In genomic region chr17:42779942-42780815, GRCh38 we compare ENCODE assay signal across 1 cellular context.
A peak's percentile ranks its signal among the peaks of the same experiment; 100 is the strongest.
TF ChIP-seq lines count a peak whose summit lies in the region.

WNK4 (plus strand) TSS chr17:42780610; CDS start chr17:42780699, 89 bp downstream.

TF ChIP-seq in HepG2, 621 proteins besides CTCF, POLR2A, EP300 and RAD21 (continued from another document and continues in another):
- TF ChIP-seq ATF4 (CRISPR knock-in tag; IDR thresholded peaks at IDR 0.05): no peak; a peak in 1 of 4 replicates
- no peak for TF ChIP-seq ZFP36 (IDR thresholded peaks at IDR 0.05; ENCODE audit: borderline replicate concordance, low read depth, low read length, partially characterized antibody)
- TF ChIP-seq THAP8 (CRISPR knock-in tag; IDR thresholded peaks at IDR 0.05; ENCODE audit: borderline replicate concordance): no peak
- no peak for TF ChIP-seq ATF7 (IDR thresholded peaks at IDR 0.05)
- peak; percentile 67; the same call in 1 of the 2 replicates for TF ChIP-seq ATF7 (CRISPR knock-in tag; IDR thresholded peaks at IDR 0.05)
- TF ChIP-seq ZNF552 (CRISPR knock-in tag; IDR thresholded peaks at IDR 0.05; ENCODE audit: borderline replicate concordance): no peak; the same call in 1 of the 2 replicates
- TF ChIP-seq MTA3 (CRISPR knock-in tag; IDR thresholded peaks at IDR 0.05): no peak
- no peak; the same call in 1 of the 2 replicates for TF ChIP-seq ELF4 (CRISPR knock-in tag; IDR thresholded peaks at IDR 0.05; ENCODE audit: borderline replicate concordance)
- no peak for TF ChIP-seq ZNF33A (CRISPR knock-in tag; IDR thresholded peaks at IDR 0.05; ENCODE audit: borderline replicate concordance)
- peak; percentile 68; the same call in 1 of the 2 replicates for TF ChIP-seq ZNF547 (CRISPR knock-in tag; IDR thresholded peaks at IDR 0.05)
- TF ChIP-seq ZBTB33 (CRISPR knock-in tag; IDR thresholded peaks at IDR 0.05): no peak; the same call in 1 of the 2 replicates
- TF ChIP-seq HIVEP1 (CRISPR knock-in tag; IDR thresholded peaks at IDR 0.05): peak; percentile 53; the same call in 1 of the 2 replicates
- TF ChIP-seq ZNF709 (CRISPR knock-in tag; IDR thresholded peaks at IDR 0.05): peak; percentile 87
- no peak for TF ChIP-seq ZNF382 (CRISPR knock-in tag; IDR thresholded peaks at IDR 0.05; ENCODE audit: borderline replicate concordance)
- TF ChIP-seq MNT (IDR thresholded peaks at IDR 0.05): no peak
- TF ChIP-seq SATB2 (CRISPR knock-in tag; IDR thresholded peaks at IDR 0.05): peak; percentile 21; the same call in 1 of the 2 replicates
- TF ChIP-seq GATAD2A (CRISPR knock-in tag; IDR thresholded peaks at IDR 0.05): peak; percentile 96
- peak; percentile 18; the same call in 1 of the 2 replicates for TF ChIP-seq ZNF691 (CRISPR knock-in tag; IDR thresholded peaks at IDR 0.05; ENCODE audit: borderline replicate concordance, low read depth)
- no peak for TF ChIP-seq ZSCAN12 (CRISPR knock-in tag; IDR thresholded peaks at IDR 0.05)
- TF ChIP-seq CREB3 (CRISPR knock-in tag; IDR thresholded peaks at IDR 0.05): peak; percentile 79
- TF ChIP-seq ZNF737 (CRISPR knock-in tag; IDR thresholded peaks at IDR 0.05; ENCODE audit: borderline replicate concordance): 0 out of 2 replicates have a peak, but pooled peaks have one; percentile 73
- no peak for TF ChIP-seq RFX1 (IDR thresholded peaks at IDR 0.05)
- peak; percentile 12; the same call in 1 of the 2 replicates for TF ChIP-seq NRL (CRISPR knock-in tag; IDR thresholded peaks at IDR 0.05; ENCODE audit: borderline replicate concordance)
- no peak for TF ChIP-seq RBAK (CRISPR knock-in tag; IDR thresholded peaks at IDR 0.05)
- peak; percentile 89 for TF ChIP-seq HIC2 (CRISPR knock-in tag; IDR thresholded peaks at IDR 0.05; ENCODE audit: low read depth)
- no peak for TF ChIP-seq ZNF18 (CRISPR knock-in tag; IDR thresholded peaks at IDR 0.05; ENCODE audit: insufficient replicate concordance)
- TF ChIP-seq SETDB1 (CRISPR knock-in tag; IDR thresholded peaks at IDR 0.05; ENCODE audit: borderline replicate concordance): no peak
- TF ChIP-seq MAFF (IDR thresholded peaks at IDR 0.05; ENCODE audit: low read depth, low read length): no peak
- TF ChIP-seq TOPORS (CRISPR knock-in tag; IDR thresholded peaks at IDR 0.05): no peak; the same call in 1 of the 2 replicates
- TF ChIP-seq HOMEZ (CRISPR knock-in tag; IDR thresholded peaks at IDR 0.05; ENCODE audit: low read depth): peak; percentile 87
- TF ChIP-seq AHDC1 (CRISPR knock-in tag; IDR thresholded peaks at IDR 0.05; ENCODE audit: borderline replicate concordance): peak; percentile 65
- TF ChIP-seq EEA1 (CRISPR knock-in tag; IDR thresholded peaks at IDR 0.05; ENCODE audit: borderline replicate concordance): peak; percentile 7; the same call in 1 of the 2 replicates
- no peak for TF ChIP-seq ZNF7 (CRISPR knock-in tag; IDR thresholded peaks at IDR 0.05)
- peak; percentile 25 for TF ChIP-seq FOSL2 (CRISPR knock-in tag; IDR thresholded peaks at IDR 0.05)
- peak; percentile 100 for TF ChIP-seq ETV5 (CRISPR knock-in tag; IDR thresholded peaks at IDR 0.05; ENCODE audit: borderline replicate concordance)
- 0 out of 2 replicates have a peak, but pooled peaks have one; percentile 39 for TF ChIP-seq ZSCAN30 (CRISPR knock-in tag; IDR thresholded peaks at IDR 0.05)
- 0 out of 2 replicates have a peak, but pooled peaks have one; percentile 41 for TF ChIP-seq ZNF296 (CRISPR knock-in tag; conservative IDR thresholded peaks at IDR 0.05)
- TF ChIP-seq ZNF276 (CRISPR knock-in tag; IDR thresholded peaks at IDR 0.05; ENCODE audit: low read depth): no peak
- no peak for TF ChIP-seq SRSF4 (IDR thresholded peaks at IDR 0.05; ENCODE audit: low read depth, low read length, poor library complexity, severe bottlenecking)
- TF ChIP-seq RBM39 (IDR thresholded peaks at IDR 0.05; ENCODE audit: low read depth, low read length, poor library complexity, severe bottlenecking): peak; percentile 22
